Comparison of ENCODE assay signal across 8 cellular contexts in genomic region chr20:49937023-49937929, GRCh38. TPM values are rescaled to one million over a fixed set of nuclear protein-coding genes. Genes with fewer than 3 reads are reported as not detected.
DNase-seq lines count a peak whose midpoint lies in the region; ATAC-seq, FAIRE-seq and TF ChIP-seq lines count a peak whose summit lies in the region.

No MANE protein-coding gene starts in this region.

- H3K27me3 ChIP-seq in Karpas-422 (ENCODE audit: low read length) (no peaks in the 10 kb centered on the region), GM12878 (replicated peaks in 1 of 2; ENCODE audit: control insufficient read depth in 2 of 2, insufficient read depth in 2 of 2, low read length in 1 of 2) (no peaks in the 10 kb centered on the region), lung (ENCODE audit: control insufficient read depth, insufficient read depth) (no peaks in the 10 kb centered on the region)

- in situ Hi-C loops in GM12878 (cut with MboI), result no loop called here

- peaks cover 16% of the 10 kb centered on the region; the same call in 1 of the 2 replicates for H3K36me3 ChIP-seq in Karpas-422 (ENCODE audit: insufficient read depth, low read length)
- peaks cover 0 to 7% of the 10 kb centered on the region in 2 experiments for H3K36me3 ChIP-seq in GM12878 (ENCODE audit: control insufficient read depth in 2 of 2, insufficient read depth in 2 of 2, low read length in 1 of 2)
- H3K36me3 ChIP-seq in lung (ENCODE audit: control insufficient read depth in 2 of 2, insufficient read depth in 2 of 2, low read length in 2 of 2), result peaks cover 3 to 4% of the 10 kb centered on the region in 2 donors
- H3K36me3 ChIP-seq in urinary bladder (ENCODE audit: insufficient read depth), result no peaks in the 10 kb centered on the region

- no peak for TF ChIP-seq RAD21 in GM12878 (IDR thresholded peaks at IDR 0.05; ENCODE audit: insufficient read depth, low read depth, low read length)

- TSS peak; percentile 72 for BruUV-seq in GM12878 (replicated peaks; lab: Mats Ljungman, UMichigan)

- H2AFZ ChIP-seq in Karpas-422 (ENCODE audit: low read length) (no peak overlapping the region), GM12878 (ENCODE audit: control insufficient read depth, low read depth, low read length) (peak overlapping the region; percentile 25; the same call in 1 of the 2 replicates)

- intact Hi-C loops in GM12878 (cut with micrococcal nuclease; ENCODE audit: unreplicated experiment), result no loop called here

- no peak for FAIRE-seq in GM12878 (lab: Jason Lieb, UNC)

- peak overlapping the region; percentile 77 for H3K4me2 ChIP-seq in Karpas-422 (ENCODE audit: low read depth, low read length, poor library complexity, severe bottlenecking)
- H3K4me2 ChIP-seq in GM12878 (ENCODE audit: control insufficient read depth, insufficient read depth), result peak overlapping the region; percentile 88

- TF ChIP-seq CTCF in GM12878 (IDR thresholded peaks at IDR 0.05 in 2 of 3, conservative IDR thresholded peaks at IDR 0.05 in 1 of 3; ENCODE audit: control insufficient read depth in 2 of 3, extremely low read depth in 1 of 3, insufficient read depth in 1 of 3, low read depth in 3 of 3, low read length in 3 of 3) (no peak), lung (IDR thresholded peaks at IDR 0.05; ENCODE audit: control extremely low read depth, extremely low read depth) (no peak)

- POLR2A ChIA-PET in GM12878 (lab: Charles Lee), result interaction anchor here (0.5 to 1.2 kb wide), 6 partner anchors 10 to 216 kb away, joined by 3 to 6 read pairs (median 3); partner anchors contain the start of gene PEDS1

- peak; percentile 8 to 13 for ATAC-seq in activated CD4-positive, CD25-positive, alpha-beta regulatory T cell treated with anti-CD3 and anti-CD28 coated beads, Interleukin-2, amount 50 U/mL, for 24 hours
- ATAC-seq in GM12878, result peak; percentile 20
- no peak for ATAC-seq in lung (ENCODE audit: insufficient read depth, low FRiP score)

- H3K4me3 ChIP-seq in Karpas-422 (ENCODE audit: low read length) (peak overlapping the region; percentile 78), GM12878 (peak overlapping the region; percentile 90), lung (peak overlapping the region; percentile 83), urinary bladder (ENCODE audit: low read depth, low read length) (peak overlapping the region; percentile 82)

- TF ChIP-seq EP300 in GM12878 (IDR thresholded peaks at IDR 0.05; ENCODE audit: borderline replicate concordance in 1 of 2, control insufficient read depth in 1 of 2, low read depth in 2 of 2, low read length in 2 of 2), result no peak

- CTCF ChIA-PET in GM12878 (lab: Yijun Ruan, JAX), result interaction anchor here (0.6 to 5.2 kb wide), 14 partner anchors 8 to 395 kb away, joined by 3 to 31 read pairs (median 4); no protein-coding TSS in a partner anchor

- DNase-seq in activated CD4-positive, CD25-positive, alpha-beta regulatory T cell (lab: John Stamatoyannopoulos, UW), result no peak
- DNase-seq in Karpas-422, result no peak
- no peak for DNase-seq in GM12878 (ENCODE audit: low read depth, low spot score)
- DNase-seq in lung (ENCODE audit: low spot score), result no peak
- DNase-seq in NCI-H1436 treated with DMSO at 0.1 percent for 48 hours (lab: John Stamatoyannopoulos, UW), result no peak
- no peak for DNase-seq in NCI-H1105 (lab: John Stamatoyannopoulos, UW)

- H3K9me3 ChIP-seq in Karpas-422 (ENCODE audit: low read length) (no peaks in the 10 kb centered on the region), GM12878 (replicated peaks; ENCODE audit: control insufficient read depth, insufficient read depth, low read length) (no peaks in the 10 kb centered on the region), lung (ENCODE audit: control insufficient read depth in 2 of 2, insufficient read depth in 1 of 2, low read length in 1 of 2) (no peaks in the 10 kb centered on the region)

- RAD21 ChIA-PET in GM12878 (lab: Charles Lee; ENCODE audit: unreplicated experiment), result interaction anchor here (0.7 to 2.5 kb wide), 7 partner anchors 21 to 227 kb away, joined by 3 to 12 read pairs (median 4); partner anchors contain the start of gene SPATA2

- H3K9me2 ChIP-seq in Karpas-422 (replicated peaks; ENCODE audit: insufficient read depth, low read length), result no peaks in the 10 kb centered on the region

- H3K4me1 ChIP-seq in Karpas-422 (ENCODE audit: low read length) (peaks cover 30% of the 10 kb centered on the region), GM12878 (ENCODE audit: control insufficient read depth, insufficient read depth, low read length) (peaks cover 17% of the 10 kb centered on the region), lung (ENCODE audit: control insufficient read depth in 2 of 2, insufficient read depth in 2 of 2, low read length in 2 of 2) (peaks cover 12 to 13% of the 10 kb centered on the region in 2 donors), urinary bladder (ENCODE audit: insufficient read depth) (no peaks in the 10 kb centered on the region)

- peaks cover 57% of the 10 kb centered on the region for H3K79me2 ChIP-seq in Karpas-422 (ENCODE audit: low read length)
- H3K79me2 ChIP-seq in GM12878 (ENCODE audit: control insufficient read depth, insufficient read depth, low read length), result peaks cover 53% of the 10 kb centered on the region

- 2% methylated on average over 12 of the region's 12 CpGs for WGBS in GM12878 (ENCODE audit: insufficient coverage, insufficient replicate concordance, low lambda C conversion rate, missing lambda C conversion rate)
- 6 to 11% methylated on average over 12 of the region's 12 CpGs for WGBS in lung, 2 donors
- WGBS in urinary bladder, result 16% methylated on average over 12 of the region's 12 CpGs

- no peak for TF ChIP-seq POLR2A in GM12878 (IDR thresholded peaks at IDR 0.05; ENCODE audit: low read depth, low read length)

- H3K27ac ChIP-seq in Karpas-422 (ENCODE audit: low read length) (no peak overlapping the region), GM12878 (ENCODE audit: control insufficient read depth, insufficient read depth) (peak overlapping the region; percentile 85), lung (ENCODE audit: low read depth in 1 of 2, low read length in 1 of 2) (peak overlapping the region; percentile 80 to 95), urinary bladder (ENCODE audit: low read depth) (no peak overlapping the region)

- SMC1A ChIA-PET in GM12878 (lab: Charles Lee; ENCODE audit: uncharacterized antibody, unreplicated experiment), result interaction anchor here (1.1 to 2.7 kb wide), 8 partner anchors 10 to 397 kb away, joined by 4 to 13 read pairs (median 6); no protein-coding TSS in a partner anchor

- H3K9ac ChIP-seq in Karpas-422 (ENCODE audit: low read length) (peak overlapping the region; percentile 93), GM12878 (ENCODE audit: control insufficient read depth, insufficient read depth, low read length) (peak overlapping the region; percentile 87)

- H4K20me1 ChIP-seq in Karpas-422 (ENCODE audit: insufficient read depth, low read depth, low read length), result peaks cover 6% of the 10 kb centered on the region; the same call in 1 of the 2 replicates
- H4K20me1 ChIP-seq in GM12878 (ENCODE audit: control insufficient read depth, insufficient read depth), result peaks cover 4% of the 10 kb centered on the region; the same call in 1 of the 2 replicates

RNA-seq across cellular contexts. Expression of gene RNF114, which starts 1.1 kb away (rescaled TPM):
- total RNA-seq in Karpas-422 (2014; rRNA removed; shearing (Covaris generic); ENCODE audit: low replicate concordance), result 34.2 and 38.1 TPM in 2 replicates
- total RNA-seq in GM12878 (2013; cell fraction: nucleolus; rRNA removed), result 82.6 and 90.8 TPM in 2 replicates
- total RNA-seq in GM12878 (2014; rRNA removed), result 48.0 and 48.3 TPM in 2 replicates
- total RNA-seq in GM12878 (2014; rRNA removed; fragmentation: Illumina TruSeq; extraction: Trizol), result 36.6 and 39.1 TPM in 2 replicates
- 56.9 and 62.9 TPM in 2 replicates for total RNA-seq in GM12878 (2021)
- polyA plus RNA-seq in GM12878 (2011; ENCODE audit: low read depth), result 38.0 TPM
- polyA plus RNA-seq in GM12878 (2011; rRNA removed), result 80.1 and 90.7 TPM in 2 replicates
- polyA plus RNA-seq in GM12878 (2011; cell fraction: cytosol; rRNA removed), result 122 and 152 TPM in 2 replicates
- polyA plus RNA-seq in GM12878 (2011; cell fraction: nucleus; rRNA removed), result 73.6 and 94.1 TPM in 2 replicates
- polyA plus RNA-seq in GM12878 (2012), result 53.8 and 60.3 TPM in 2 replicates
- polyA plus RNA-seq in GM12878 (2014; fragmentation: Illumina TruSeq; extraction: Trizol), result 42.3 and 46.4 TPM in 2 replicates
- 10 to 100 TPM; 28.0 to 33.2 TPM for polyA plus RNA-seq in GM12878 (2014; fragmentation: Nextera tagmentation; extraction: Ambion mirVana)
- 38.9 and 44.3 TPM in 2 replicates for polyA plus RNA-seq in GM12878 (2014; rRNA removed)
- 10 to 100 TPM; 75.3 to 82.3 TPM for polyA plus RNA-seq in GM12878 (2016; fragmentation: Nextera tagmentation; extraction: Ambion mirVana)
- polyA minus RNA-seq in GM12878 (2011; rRNA and poly(A)+ RNA removed), result 63.7 and 66.8 TPM in 2 replicates
- 24.3 and 36.8 TPM in 2 replicates for polyA minus RNA-seq in GM12878 (2011; cell fraction: cytosol; rRNA and poly(A)+ RNA removed)
- polyA minus RNA-seq in GM12878 (2011; cell fraction: nucleus; rRNA and poly(A)+ RNA removed), result 19.6 and 32.6 TPM in 2 replicates
- total RNA-seq in lung, result 10 to 100 TPM; 63.0 to 69.7 TPM
- polyA plus RNA-seq in lung, result 10 to 100 TPM; 37.6 to 57.1 TPM
- total RNA-seq in urinary bladder, result 48.2 TPM
- 52.2 TPM for polyA plus RNA-seq in urinary bladder

RNA-seq across cellular contexts. Expression of gene SPATA2, which starts 21.9 kb away (rescaled TPM):
- 3.1 and 3.5 TPM in 2 replicates for total RNA-seq in Karpas-422 (2014; rRNA removed; shearing (Covaris generic); ENCODE audit: low replicate concordance)
- total RNA-seq in GM12878 (2013; cell fraction: nucleolus; rRNA removed), result 5.1 and 5.4 TPM in 2 replicates
- total RNA-seq in GM12878 (2014; rRNA removed) (3.7 and 5.3 TPM in 2 replicates), GM12878 (2014; rRNA removed; fragmentation: Illumina TruSeq; extraction: Trizol) (2.9 and 3.4 TPM in 2 replicates), GM12878 (2021) (10.1 and 11.7 TPM in 2 replicates), lung (1 to 10 TPM; 4.2 to 8.0 TPM), urinary bladder (1.4 TPM)
- polyA plus RNA-seq in GM12878 (2011; ENCODE audit: low read depth), result 3.2 TPM
- polyA plus RNA-seq in GM12878 (2011; rRNA removed) (2.8 and 5.5 TPM in 2 replicates), GM12878 (2014; fragmentation: Illumina TruSeq; extraction: Trizol) (4.6 and 5.7 TPM in 2 replicates), GM12878 (2014; fragmentation: Nextera tagmentation; extraction: Ambion mirVana) (1 to 10 TPM in 1 of 2 experiments, under 1 TPM in 1; 0.93 to 1.3 TPM), GM12878 (2014; rRNA removed) (6.4 and 7.8 TPM in 2 replicates), GM12878 (2016; fragmentation: Nextera tagmentation; extraction: Ambion mirVana) (1 to 10 TPM; 7.9 to 8.7 TPM), lung (1 to 10 TPM; 4.4 to 5.4 TPM), urinary bladder (6.7 TPM)
- 5.0 and 5.7 TPM in 2 replicates for polyA plus RNA-seq in GM12878 (2011; cell fraction: cytosol; rRNA removed)
- 5.2 and 6.5 TPM in 2 replicates for polyA plus RNA-seq in GM12878 (2011; cell fraction: nucleus; rRNA removed)
- 6.0 and 6.2 TPM in 2 replicates for polyA plus RNA-seq in GM12878 (2012)
- polyA minus RNA-seq in GM12878 (2011; rRNA and poly(A)+ RNA removed), result 3.8 and 5.0 TPM in 2 replicates
- 2.9 and 3.7 TPM in 2 replicates for polyA minus RNA-seq in GM12878 (2011; cell fraction: cytosol; rRNA and poly(A)+ RNA removed)
- polyA minus RNA-seq in GM12878 (2011; cell fraction: nucleus; rRNA and poly(A)+ RNA removed), result 2.3 and 4.9 TPM in 2 replicates

RNA-seq across cellular contexts. Expression of gene SNAI1, which starts 45.5 kb away (rescaled TPM):
- 0.22 TPM in 1 of 2 replicates, not detected in the other for total RNA-seq in Karpas-422 (2014; rRNA removed; shearing (Covaris generic); ENCODE audit: low replicate concordance)
- total RNA-seq in GM12878 (2013; cell fraction: nucleolus; rRNA removed), result 1.2 and 1.6 TPM in 2 replicates
- total RNA-seq in GM12878 (2014; rRNA removed) (0.05 and 0.17 TPM in 2 replicates), GM12878 (2014; rRNA removed; fragmentation: Illumina TruSeq; extraction: Trizol) (0.09 and 0.13 TPM in 2 replicates), GM12878 (2021) (0.33 and 0.43 TPM in 2 replicates), lung (1 to 10 TPM in 1 of 2 donors, under 1 TPM in 1; 0.74 to 3.6 TPM), urinary bladder (0.69 TPM)
- polyA plus RNA-seq in GM12878 (2011; ENCODE audit: low read depth), result not detected
- polyA plus RNA-seq in GM12878 (2011; rRNA removed) (0.11 TPM in 1 of 2 replicates, not detected in the other), GM12878 (2014; fragmentation: Illumina TruSeq; extraction: Trizol) (0.22 TPM in 1 of 2 replicates, not detected in the other), GM12878 (2014; fragmentation: Nextera tagmentation; extraction: Ambion mirVana) (not detected), GM12878 (2014; rRNA removed) (0.13 and 0.27 TPM in 2 replicates), GM12878 (2016; fragmentation: Nextera tagmentation; extraction: Ambion mirVana) (under 1 TPM; 0.78 to 0.79 TPM), lung (10 to 100 TPM in 1 of 2 donors, 1 to 10 TPM in 1; 7.3 to 12.0 TPM), urinary bladder (20.9 TPM)
- polyA plus RNA-seq in GM12878 (2011; cell fraction: cytosol; rRNA removed), result 0.08 TPM in 1 of 2 replicates, not detected in the other
- 0.56 and 0.61 TPM in 2 replicates for polyA plus RNA-seq in GM12878 (2011; cell fraction: nucleus; rRNA removed)
- 0.27 and 0.30 TPM in 2 replicates for polyA plus RNA-seq in GM12878 (2012)
- not detected in 2 replicates for polyA minus RNA-seq in GM12878 (2011; rRNA and poly(A)+ RNA removed)
- polyA minus RNA-seq in GM12878 (2011; cell fraction: cytosol; rRNA and poly(A)+ RNA removed), result not detected in 2 replicates
- 0.29 and 0.36 TPM in 2 replicates for polyA minus RNA-seq in GM12878 (2011; cell fraction: nucleus; rRNA and poly(A)+ RNA removed)

Comparison
In these comparisons a context has a peak if more than half of its experiments do, and no peak if none do; other contexts are left out.
1. H3K27ac ChIP-seq: peak in GM12878 (single experiment) and lung (2 of 2); none in Karpas-422 (single experiment) and urinary bladder (single experiment).
2. Peak in every context shown above with its lines, with median percentiles within 50 percentile points of each other: H3K4me3 ChIP-seq.